In the genomic region with DNA sequence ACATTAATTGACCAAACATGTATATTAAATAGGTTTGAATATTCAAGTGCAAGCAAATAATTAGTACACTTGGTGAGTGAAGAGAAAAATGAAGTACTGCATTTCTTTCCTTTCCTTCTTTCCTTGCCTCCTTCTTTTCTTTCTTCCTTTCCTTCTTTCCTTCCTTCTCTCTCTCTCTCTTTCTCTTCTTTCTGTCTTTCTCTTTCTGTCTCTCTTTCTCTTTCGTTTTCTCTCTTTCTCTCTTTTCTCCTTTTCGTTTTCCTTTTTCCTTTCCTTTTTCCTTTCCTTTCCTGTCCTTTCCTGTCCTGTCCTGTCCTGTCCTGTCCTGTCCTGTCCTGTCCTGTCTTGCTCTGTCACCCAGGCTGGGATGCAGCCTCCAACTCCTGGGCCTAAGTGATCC, we compare ENCODE assay signal across 18 cellular contexts.
"Had no signal": no experiment of that assay in that cellular context is flagged by ENCODE, and none has a peak within 500 bp of the region (broad histone marks: within the 10 kb centered on the region; RNA-seq: fewer than 3 reads in every experiment).

No MANE protein-coding gene starts in this region.

- H3K4me1 ChIP-seq: neural progenitor cell had no signal

- H3K9me3 Mint-ChIP-seq: nephron; stimulated activated naive CD8-positive, alpha-beta T cell treated with anti-CD3 and anti-CD28 coated beads, Interleukin-15, amount 100 ng/mL, for 72 hours had no signal

- H3K36me3 Mint-ChIP-seq: stimulated activated memory B cell treated with anti-CD40 and anti-IgM and Interleukin-4, amounts not matched to agents 10 μg/mL and 1 μg/mL and 100 μg/mL, for 72 hours had no signal

- H3K27me3 Mint-ChIP-seq: stimulated activated memory B cell treated with anti-CD40 and anti-IgM and Interleukin-4, amounts not matched to agents 10 μg/mL and 1 μg/mL and 100 μg/mL, for 72 hours; stimulated activated naive CD8-positive, alpha-beta T cell treated with anti-CD3 and anti-CD28 coated beads, Interleukin-15, amount 100 ng/mL, for 72 hours had no signal

- H3K4me3 ChIP-seq: hepatocyte, neural progenitor cell, ovary, psoas muscle, sigmoid colon, suprapubic skin, vagina had no signal

- H2AFZ ChIP-seq: hepatocyte, neural progenitor cell had no signal

- H3K9me3 ChIP-seq: ovary, psoas muscle, sigmoid colon, suprapubic skin, vagina had no signal

- H3K27me3 ChIP-seq: hepatocyte, neural progenitor cell, ovary, sigmoid colon, suprapubic skin, vagina had no signal

- H3K27ac ChIP-seq: hepatocyte, neural progenitor cell, ovary, psoas muscle, suprapubic skin, vagina had no signal

- H3K4me1 Mint-ChIP-seq: stimulated activated memory B cell treated with anti-CD40 and anti-IgM and Interleukin-4, amounts not matched to agents 10 μg/mL and 1 μg/mL and 100 μg/mL, for 72 hours had no signal

- H3K27ac Mint-ChIP-seq: neural progenitor cell; stimulated activated memory B cell treated with anti-CD40 and anti-IgM and Interleukin-4, amounts not matched to agents 10 μg/mL and 1 μg/mL and 100 μg/mL, for 72 hours had no signal

- H3K36me3 ChIP-seq: neural progenitor cell, ovary, sigmoid colon, suprapubic skin, vagina had no signal

- H3K9ac ChIP-seq: neural progenitor cell had no signal

- H3K4me2 ChIP-seq: hepatocyte, neural progenitor cell had no signal

- H3K4me3 Mint-ChIP-seq: naive thymus-derived CD4-positive, alpha-beta T cell; nephron; neural progenitor cell; stimulated activated memory B cell treated with anti-CD40 and anti-IgM and Interleukin-4, amounts not matched to agents 10 μg/mL and 1 μg/mL and 100 μg/mL, for 72 hours; stimulated activated naive CD8-positive, alpha-beta T cell treated with anti-CD3 and anti-CD28 coated beads, Interleukin-15, amount 100 ng/mL, for 72 hours had no signal

- DNase-seq: cortex of kidney; effector CD4-positive, alpha-beta T cell; kidney; mesendoderm; naive thymus-derived CD4-positive, alpha-beta T cell; psoas muscle; right cardiac atrium; sigmoid colon; stimulated activated CD4-positive, alpha-beta T cell treated with anti-CD3 and anti-CD28 coated beads, Interleukin-4, amount 100 ng/mL, for 4 hours; stimulated activated naive CD8-positive, alpha-beta T cell treated with anti-CD3 and anti-CD28 coated beads, Interleukin-15, amount 100 ng/mL, for 72 hours; trophoblast cell had no signal

- ATAC-seq: naive thymus-derived CD4-positive, alpha-beta T cell; stimulated activated memory B cell treated with anti-CD40 and anti-IgM and Interleukin-4, amounts not matched to agents 10 μg/mL and 1 μg/mL and 100 μg/mL, for 72 hours; stimulated activated naive CD8-positive, alpha-beta T cell treated with anti-CD3 and anti-CD28 coated beads, Interleukin-15, amount 100 ng/mL, for 72 hours had no signal
